In the genomic region with DNA sequence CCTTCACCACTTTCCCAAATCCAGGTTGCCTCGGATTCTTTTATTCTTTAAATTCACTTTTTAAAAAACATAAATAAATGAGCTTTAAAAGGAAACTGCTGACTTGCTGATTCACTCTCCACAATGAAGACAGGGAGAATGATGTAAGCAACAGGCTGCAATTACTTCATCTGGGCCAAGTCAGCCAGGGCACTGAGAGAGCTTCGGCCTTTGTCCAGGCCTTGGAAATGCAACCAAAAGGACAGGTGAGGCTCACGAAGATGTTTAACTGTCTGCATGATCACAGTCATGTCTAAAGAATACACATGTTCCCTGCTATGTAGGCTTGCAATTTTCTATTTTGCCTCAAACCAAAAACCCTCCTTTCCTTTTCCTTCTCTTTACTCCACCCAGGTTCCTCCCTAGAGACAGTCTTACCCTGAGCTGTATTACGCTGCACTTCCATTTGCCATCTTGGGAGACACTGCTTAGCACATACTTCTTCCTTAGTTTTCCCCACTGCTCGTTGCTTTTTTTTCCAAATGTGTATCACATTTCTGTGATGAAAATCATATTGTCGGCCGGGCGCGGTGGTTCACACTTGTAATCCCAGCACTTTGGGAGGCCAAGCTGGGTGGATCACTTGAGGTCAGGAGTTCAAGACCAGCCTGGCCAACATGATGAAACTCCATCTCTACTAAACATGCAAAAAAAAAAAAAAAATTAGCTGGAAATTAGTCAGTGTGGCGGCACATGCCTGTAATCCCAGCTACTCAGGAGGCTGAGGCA, we compare ENCODE assay signal across 11 cellular contexts. TPM values are rescaled to one million over a fixed set of nuclear protein-coding genes. Genes with fewer than 3 reads are reported as not detected.
A peak's percentile ranks its signal among the peaks of the same experiment; 100 is the strongest.
DNase-seq lines count a peak whose midpoint lies in the region; ATAC-seq and TF ChIP-seq lines count a peak whose summit lies in the region.
"Had no signal": no experiment of that assay in that cellular context is flagged by ENCODE, and none has a peak within 500 bp of the region (broad histone marks: within the 10 kb centered on the region; RNA-seq: fewer than 3 reads in every experiment).

No MANE protein-coding gene starts in this region.

- ATAC-seq in HG03135 (IDR thresholded peaks at IDR 0.05; ENCODE audit: unreplicated experiment), result no peak
- no peak for ATAC-seq in HG03439 (IDR thresholded peaks at IDR 0.05; ENCODE audit: unreplicated experiment)

- peak overlapping the region in 5 of 8 donors; percentile 8 to 72 (median 46) for H3K27ac ChIP-seq in spleen

- no peaks in the 10 kb centered on the region for H3K27me3 ChIP-seq in spleen (replicated peaks in 1 of 7)

- peaks cover 6% of the 10 kb centered on the region; the same call in 1 of the 2 replicates for H3K27me3 Mint-ChIP-seq in HFFc6 (ENCODE audit: insufficient read depth)

- H3K4me1 ChIP-seq in spleen, result peaks cover 19 to 56% (median 40%) of the 10 kb centered on the region in 6 donors

- no peak overlapping the region for H3K4me3 ChIP-seq in spleen

- no peak for TF ChIP-seq CTCF in HFFc6 (IDR thresholded peaks at IDR 0.05)
- no peak for TF ChIP-seq CTCF in spleen (IDR thresholded peaks at IDR 0.05 in 8 of 11, conservative IDR thresholded peaks at IDR 0.05 in 3 of 11)

- H3K27ac Mint-ChIP-seq in HFFc6, result peak overlapping the region; percentile 71; the same call in 1 of the 2 replicates

- no peaks in the 10 kb centered on the region for H3K36me3 ChIP-seq in spleen

- H3K4me3 Mint-ChIP-seq in HFFc6, result peak overlapping the region; percentile 22; the same call in 1 of the 2 replicates

- TF ChIP-seq POLR2A in spleen (IDR thresholded peaks at IDR 0.05), result no peak

- no peaks in the 10 kb centered on the region for H3K9me3 Mint-ChIP-seq in HFFc6

- 67 to 82% (median 74%) methylated on average over 10 of the region's 10 CpGs for WGBS in spleen, 5 donors

- intact Hi-C loops in spleen (cut with DNase I; ENCODE audit: low total_unique reads), result no loop called here
- intact Hi-C loops in posterior cingulate gyrus (cut with DNase I), result no loop called here

- H3K4me1 Mint-ChIP-seq in HFFc6 (ENCODE audit: low read depth), result peaks cover 31% of the 10 kb centered on the region

- no peaks in the 10 kb centered on the region for H3K36me3 Mint-ChIP-seq in HFFc6 (ENCODE audit: low read depth)

- peak; percentile 43 for DNase-seq in HFFc6
- DNase-seq in amniotic epithelial cell (ENCODE audit: low read depth), result peak; percentile 78
- DNase-seq in hepatic stellate cell (ENCODE audit: low spot score), result peak; percentile 56
- no peak for DNase-seq in spleen
- DNase-seq in posterior cingulate gyrus, result no peak
- DNase-seq in inferior parietal cortex (ENCODE audit: extremely low spot score), result no peak
- DNase-seq: activated T-cell treated with anti-CD3 and anti-CD28 coated beads, Interleukin-2, amount 50 U/mL, for 1 hour; nucleus accumbens; stimulated activated naive CD4-positive, alpha-beta T cell treated with Interleukin-2 at 50 U/mL for 16 hours had no signal

- no peaks in the 10 kb centered on the region for H3K9me3 ChIP-seq in spleen

RNA-seq across cellular contexts. Expression of a gene that starts 29.6 kb away (rescaled TPM):
- total RNA-seq in HFFc6 (2021; fragmentation: NEBNext Ultra II Directional; extraction: Animal tissue kit (Norgen Biotek cat#: 25700)), result under 1 TPM in 4 of 6 experiments, not detected in 2; 0.14 to 0.98 (median 0.70) TPM
- 1 to 10 TPM; 4.8 to 9.8 (median 6.9) TPM for total RNA-seq in spleen
- 1 to 10 TPM; 3.1 to 8.3 (median 7.0) TPM for polyA plus RNA-seq in spleen

RNA-seq across cellular contexts. Expression of a gene that starts 33.1 kb away (rescaled TPM):
- total RNA-seq in HFFc6 (2021; fragmentation: NEBNext Ultra II Directional; extraction: Animal tissue kit (Norgen Biotek cat#: 25700)), result not detected
- 1 to 10 TPM in 3 of 7 donors, under 1 TPM in 3, not detected in 1; 0.27 to 6.8 (median 1.0) TPM for total RNA-seq in spleen
- under 1 TPM; 0.44 to 0.80 (median 0.61) TPM for polyA plus RNA-seq in spleen

RNA-seq across cellular contexts. Expression of a gene that starts 46.5 kb away (rescaled TPM):
- total RNA-seq in HFFc6 (2021; fragmentation: NEBNext Ultra II Directional; extraction: Animal tissue kit (Norgen Biotek cat#: 25700)), result 10 to 100 TPM; 28.9 to 41.0 (median 35.2) TPM
- total RNA-seq in spleen, result 10 to 100 TPM; 30.4 to 58.5 (median 38.4) TPM
- 100 to 1,000 TPM in 2 of 3 donors, 10 to 100 TPM in 1; 97.4 to 136 (median 115) TPM for polyA plus RNA-seq in spleen

RNA-seq across cellular contexts. Expression of a gene that starts 51.5 kb away (rescaled TPM):
- total RNA-seq in HFFc6 (2021; fragmentation: NEBNext Ultra II Directional; extraction: Animal tissue kit (Norgen Biotek cat#: 25700)), result 1 to 10 TPM in 2 of 6 experiments, under 1 TPM in 4; 0.10 to 1.8 (median 0.19) TPM
- total RNA-seq in spleen, result 10 to 100 TPM; 16.1 to 29.2 (median 24.3) TPM
- polyA plus RNA-seq in spleen, result 10 to 100 TPM in 2 of 3 donors, 1 to 10 TPM in 1; 7.1 to 14.4 (median 10.3) TPM

Comparison
In these comparisons a context has a peak if more than half of its experiments do, and no peak if none do; other contexts are left out.
1. DNase-seq: peak in HFFc6 (single experiment), amniotic epithelial cell (single experiment) and hepatic stellate cell (single experiment); none in spleen (single experiment), posterior cingulate gyrus (0 of 10) and inferior parietal cortex (single experiment).